Comparison of ENCODE assay signal across 21 cellular contexts in the genomic region with DNA sequence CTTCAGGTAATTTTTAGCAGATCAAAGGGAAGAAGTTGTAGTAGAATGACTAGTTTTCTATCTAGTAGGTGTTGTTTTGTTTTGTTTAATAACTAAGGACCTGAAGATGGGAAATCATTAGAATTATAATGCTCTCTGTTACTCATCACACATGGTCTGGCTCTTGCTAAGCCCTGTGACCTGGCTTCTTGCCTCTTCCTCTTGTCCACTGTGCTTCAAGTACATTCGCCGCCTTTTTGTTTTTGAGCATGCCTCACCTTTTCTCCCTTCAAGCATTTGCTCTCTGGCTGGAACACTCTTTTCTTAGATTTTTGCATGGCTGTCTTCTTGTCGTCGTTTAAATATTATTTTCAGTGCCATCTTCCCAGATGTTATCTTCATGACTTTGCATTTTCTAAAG.
"Had no signal": no experiment of that assay in that cellular context is flagged by ENCODE, and none has a peak within 500 bp of the region (broad histone marks: within the 10 kb centered on the region; RNA-seq: fewer than 3 reads in every experiment).

No MANE protein-coding gene starts in this region.

- H3K4me3 Mint-ChIP-seq: activated naive CD8-positive, alpha-beta T cell treated with anti-CD3 and anti-CD28 coated beads for 36 hours; central memory CD8-positive, alpha-beta T cell; nephron; stimulated activated effector memory CD8-positive, alpha-beta T cell treated with anti-CD3 and anti-CD28 coated beads, Interleukin-12 subunit alpha, Interleukin-12 subunit beta, amount 100 ng/mL, for 72 hours; stimulated activated naive CD8-positive, alpha-beta T cell treated with anti-CD3 and anti-CD28 coated beads, Interleukin-15, amount 100 ng/mL, for 72 hours had no signal

- H3K27me3 Mint-ChIP-seq: activated naive CD8-positive, alpha-beta T cell treated with anti-CD3 and anti-CD28 coated beads for 36 hours; central memory CD8-positive, alpha-beta T cell; stimulated activated naive CD8-positive, alpha-beta T cell treated with anti-CD3 and anti-CD28 coated beads, Interleukin-15, amount 100 ng/mL, for 72 hours had no signal

- H3K4me3 ChIP-seq: gastrocnemius medialis, ovary, prostate gland, suprapubic skin had no signal

- H3K9me3 Mint-ChIP-seq: central memory CD8-positive, alpha-beta T cell; stimulated activated effector memory CD8-positive, alpha-beta T cell treated with anti-CD3 and anti-CD28 coated beads, Interleukin-12 subunit alpha, Interleukin-12 subunit beta, amount 100 ng/mL, for 72 hours had no signal

- DNase-seq: activated CD4-positive, alpha-beta T cell treated with anti-CD3 and anti-CD28 coated beads, Interleukin-2, amount 50 U/mL, for 4 hours; activated naive CD4-positive, alpha-beta T cell treated with Interleukin-2 at 50 U/mL for 16 hours; activated naive CD8-positive, alpha-beta T cell treated with anti-CD3 and anti-CD28 coated beads for 36 hours; activated T-cell treated with anti-CD3 and anti-CD28 coated beads, Interleukin-2, amount 50 U/mL, for 48 hours; effector memory CD4-positive, alpha-beta T cell; gastrocnemius medialis; head of caudate nucleus; kidney; mammary epithelial cell; ovary; stimulated activated CD4-positive, alpha-beta T cell treated with anti-CD3 and anti-CD28 coated beads, Interleukin-1b, Interleukin-23, amount 100 ng/mL, for 48 hours; stimulated activated naive CD8-positive, alpha-beta T cell treated with anti-CD3 and anti-CD28 coated beads, Interleukin-15, amount 100 ng/mL, for 72 hours; T-helper 1 cell; trophoblast cell had no signal

- H3K9me3 ChIP-seq: gastrocnemius medialis, neutrophil, ovary, prostate gland, suprapubic skin had no signal

- H3K27ac ChIP-seq: gastrocnemius medialis, neutrophil, ovary, prostate gland, suprapubic skin had no signal

- H3K36me3 Mint-ChIP-seq: stimulated activated effector memory CD8-positive, alpha-beta T cell treated with anti-CD3 and anti-CD28 coated beads, Interleukin-12 subunit alpha, Interleukin-12 subunit beta, amount 100 ng/mL, for 72 hours had no signal

- H3K36me3 ChIP-seq: gastrocnemius medialis, neutrophil, ovary, prostate gland, suprapubic skin had no signal

- ATAC-seq: gastrocnemius medialis; left lobe of liver; stimulated activated effector memory CD8-positive, alpha-beta T cell treated with anti-CD3 and anti-CD28 coated beads, Interleukin-12 subunit alpha, Interleukin-12 subunit beta, amount 100 ng/mL, for 72 hours; stimulated activated naive CD8-positive, alpha-beta T cell treated with anti-CD3 and anti-CD28 coated beads, Interleukin-15, amount 100 ng/mL, for 72 hours had no signal

- H3K27ac Mint-ChIP-seq: activated naive CD8-positive, alpha-beta T cell treated with anti-CD3 and anti-CD28 coated beads for 36 hours; nephron; stimulated activated effector memory CD8-positive, alpha-beta T cell treated with anti-CD3 and anti-CD28 coated beads, Interleukin-12 subunit alpha, Interleukin-12 subunit beta, amount 100 ng/mL, for 72 hours; stimulated activated naive CD8-positive, alpha-beta T cell treated with anti-CD3 and anti-CD28 coated beads, Interleukin-15, amount 100 ng/mL, for 72 hours had no signal

- H3K27me3 ChIP-seq: gastrocnemius medialis, neutrophil, ovary, suprapubic skin had no signal

- H3K4me1 ChIP-seq: prostate gland had no signal
